In genomic region chr20:2955257-2955950, GRCh38 we compare ENCODE assay signal across 12 cellular contexts.
DNase-seq lines count a peak whose midpoint lies in the region; ATAC-seq and TF ChIP-seq lines count a peak whose summit lies in the region.
"Had no signal": no experiment of that assay in that cellular context is flagged by ENCODE, and none has a peak within 500 bp of the region (broad histone marks: within the 10 kb centered on the region; RNA-seq: fewer than 3 reads in every experiment).

No MANE protein-coding gene starts in this region.

- no peak overlapping the region for H3K14ac ChIP-seq in trophoblast cell (ENCODE audit: low read length)

- DNase-seq in GM13976 (ENCODE audit: low spot score) = peak; percentile 45
- peak; percentile 80 for DNase-seq in OCI-M1 (lab: John Stamatoyannopoulos, UW)
- DNase-seq in iris pigment epithelial cell (ENCODE audit: low read depth) = peak; percentile 10
- DNase-seq in ACHN = no peak
- no peak for DNase-seq in NCI-H2107 (lab: John Stamatoyannopoulos, UW)
- DNase-seq in ovary = no peak
- DNase-seq in trophoblast cell = no peak
- DNase-seq: central memory CD4-positive, alpha-beta T cell; foreskin fibroblast; NCI-H1436 had no signal

- no peak overlapping the region for H4K8ac ChIP-seq in trophoblast cell (ENCODE audit: low read depth, low read length)

- ATAC-seq in GM21515 (IDR thresholded peaks at IDR 0.05; ENCODE audit: unreplicated experiment) = peak; percentile 75

- in situ Hi-C loops in GM13976 (cut with MboI; ENCODE audit: low sequenced_read_pairs, unreplicated experiment) = no loop called here
- in situ Hi-C loops in ACHN (cut with HindIII; ENCODE audit: low pct_ligation_motif_present, low pct_unique_long_range_greater_than_20kb, low sequenced_read_pairs) = no loop called here

- H4K12ac ChIP-seq in trophoblast cell (ENCODE audit: low read depth, low read length) = no peak overlapping the region

- H2AK5ac ChIP-seq in trophoblast cell (ENCODE audit: low read length) = no peak overlapping the region

- no peak overlapping the region for H2AFZ ChIP-seq in trophoblast cell (ENCODE audit: insufficient read depth, low read length, poor library complexity)

- TF ChIP-seq EP300 in ovary (IDR thresholded peaks at IDR 0.05) = no peak

- intact Hi-C loops in ovary (cut with DNase I) = no loop called here

- TF ChIP-seq CTCF in GM13976 (IDR thresholded peaks at IDR 0.05; ENCODE audit: borderline replicate concordance, control extremely low read depth, extremely low read depth, insufficient read depth, missing control alignments) (no peak), ovary (IDR thresholded peaks at IDR 0.05) (no peak)

- no peak overlapping the region for H3K9ac ChIP-seq in trophoblast cell (ENCODE audit: low read length)

- H3K4me1 ChIP-seq in ovary (ENCODE audit: insufficient read depth) (no peaks in the 10 kb centered on the region), trophoblast cell (ENCODE audit: control insufficient read depth in 1 of 2, insufficient read depth in 2 of 2, low read length in 2 of 2) (no peaks in the 10 kb centered on the region)

- H2BK12ac ChIP-seq in trophoblast cell (ENCODE audit: low read length) = no peak overlapping the region

- no peak overlapping the region for H3K27ac ChIP-seq in ovary
- H3K27ac ChIP-seq in trophoblast cell (ENCODE audit: low read depth, low read length) = no peak overlapping the region

- H3K79me2 ChIP-seq in trophoblast cell (ENCODE audit: control insufficient read depth, insufficient read depth, low read length, poor library complexity) = no peaks in the 10 kb centered on the region

- no peaks in the 10 kb centered on the region for H3K27me3 ChIP-seq in ovary
- no peaks in the 10 kb centered on the region for H3K27me3 ChIP-seq in trophoblast cell (ENCODE audit: insufficient read depth, low read length)

- no peaks in the 10 kb centered on the region for H3K36me3 ChIP-seq in ovary
- peaks cover 6 to 10% of the 10 kb centered on the region in 2 experiments for H3K36me3 ChIP-seq in trophoblast cell (ENCODE audit: control insufficient read depth in 1 of 2, insufficient read depth in 2 of 2, low read length in 2 of 2)

- no peak overlapping the region for H3K4me2 ChIP-seq in trophoblast cell (ENCODE audit: low read length)

- H2BK120ac ChIP-seq in trophoblast cell (ENCODE audit: insufficient read depth, low read length, poor library complexity) = no peak overlapping the region

- no peak overlapping the region for H3K4ac ChIP-seq in trophoblast cell (ENCODE audit: low read depth, low read length)

- H3K9me3 ChIP-seq in ovary = no peaks in the 10 kb centered on the region
- H3K9me3 ChIP-seq in trophoblast cell (ENCODE audit: insufficient read depth, low read depth, low read length) = no peaks in the 10 kb centered on the region

- H4K91ac ChIP-seq in trophoblast cell (ENCODE audit: low read depth, low read length) = no peak overlapping the region

- H3K18ac ChIP-seq in trophoblast cell (ENCODE audit: low read length) = no peak overlapping the region

- H2BK5ac ChIP-seq in trophoblast cell (ENCODE audit: low read depth, low read length, poor library complexity) = no peak overlapping the region

- no peak overlapping the region for H3K23ac ChIP-seq in trophoblast cell (ENCODE audit: low read length)

- H3K4me3 ChIP-seq in ovary = no peak overlapping the region
- H3K4me3 ChIP-seq in trophoblast cell (ENCODE audit: low read depth, low read length) = no peak overlapping the region
- H3K4me3 ChIP-seq: lung had no signal

- no peak for TF ChIP-seq POLR2A in ovary (IDR thresholded peaks at IDR 0.05)

- H3K79me1 ChIP-seq in trophoblast cell (ENCODE audit: low read length) = no peaks in the 10 kb centered on the region

Comparison
In these comparisons a context has a peak if more than half of its experiments do, and no peak if none do; other contexts are left out.
1. DNase-seq: peak in GM13976 (single experiment), OCI-M1 (single experiment) and iris pigment epithelial cell (single experiment); none in ACHN (single experiment), NCI-H2107 (single experiment), ovary (0 of 5) and trophoblast cell (0 of 2).